29 cellular contexts compared by ENCODE assay signal in genomic region chr5:179222246-179223017, GRCh38.
"Had no signal": no experiment of that assay in that cellular context is flagged by ENCODE, and none has a peak within 500 bp of the region (broad histone marks: within the 10 kb centered on the region; RNA-seq: fewer than 3 reads in every experiment).

No MANE protein-coding gene starts in this region.

- H3K27ac ChIP-seq: body of pancreas, cardiac muscle cell, testis, uterus, WERI-Rb-1 had no signal

- H3K4me1 Mint-ChIP-seq: activated naive CD4-positive, alpha-beta T cell treated with anti-CD3 and anti-CD28 coated beads, Interleukin-2, amount 50 U/mL, for 24 hours; stimulated activated naive B cell treated with anti-CD40 and anti-IgM and Interleukin-4, amounts not matched to agents 10 μg/mL and 1 μg/mL and 100 μg/mL, for 72 hours had no signal

- H3K4me3 Mint-ChIP-seq: activated naive CD4-positive, alpha-beta T cell treated with anti-CD3 and anti-CD28 coated beads, Interleukin-2, amount 50 U/mL, for 24 hours; nephron progenitor cell; stimulated activated naive B cell treated with anti-CD40 and anti-IgM and Interleukin-4, amounts not matched to agents 10 μg/mL and 1 μg/mL and 100 μg/mL, for 72 hours had no signal

- DNase-seq: activated CD4-positive, alpha-beta T cell treated with anti-CD3 and anti-CD28 coated beads for 1 hour; activated CD4-positive, alpha-beta T cell treated with anti-CD3 and anti-CD28 coated beads, Interleukin-2, amount 50 U/mL, for 1 hour; activated CD8-positive, alpha-beta memory T cell treated with anti-CD3 and anti-CD28 coated beads for 24 hours; activated T-cell treated with anti-CD3 and anti-CD28 coated beads, Interleukin-2, amount 50 U/mL, for 48 hours; anterior cingulate cortex; body of pancreas; dermis blood vessel endothelial cell; effector CD8-positive, alpha-beta T cell; foreskin melanocyte; hippocampal formation; kidney glomerular epithelial cell; mesendoderm; nephron progenitor cell; occipital lobe; stimulated activated CD4-positive, alpha-beta T cell treated with anti-CD3 and anti-CD28 coated beads, Interleukin-2, amount 100 ng/mL, for 48 hours; stimulated activated CD8-positive, alpha-beta memory T cell treated with anti-CD3 and anti-CD28 coated beads, Interleukin-4, amount 100 ng/mL, for 48 hours; stimulated activated naive B cell treated with anti-CD40 and anti-IgM and Interleukin-4, amounts not matched to agents 10 μg/mL and 1 μg/mL and 100 μg/mL, for 72 hours; T-helper 2 cell; testis; trophoblast cell; uterus; WERI-Rb-1 had no signal

- H3K27ac Mint-ChIP-seq: activated naive CD4-positive, alpha-beta T cell treated with anti-CD3 and anti-CD28 coated beads, Interleukin-2, amount 50 U/mL, for 24 hours; stimulated activated naive B cell treated with anti-CD40 and anti-IgM and Interleukin-4, amounts not matched to agents 10 μg/mL and 1 μg/mL and 100 μg/mL, for 72 hours had no signal

- H3K4me1 ChIP-seq: body of pancreas had no signal

- ATAC-seq: body of pancreas; esophagus mucosa; mucosa of descending colon; sciatic nerve; stimulated activated naive B cell treated with anti-CD40 and anti-IgM and Interleukin-4, amounts not matched to agents 10 μg/mL and 1 μg/mL and 100 μg/mL, for 72 hours had no signal

- H3K4me2 ChIP-seq: smooth muscle cell had no signal

- H3K9me3 ChIP-seq: testis, uterus had no signal

- H3K27me3 ChIP-seq: body of pancreas, cardiac muscle cell, testis, uterus had no signal

- FAIRE-seq: endothelial cell of umbilical vein had no signal

- H3K9me3 Mint-ChIP-seq: activated naive CD4-positive, alpha-beta T cell treated with anti-CD3 and anti-CD28 coated beads, Interleukin-2, amount 50 U/mL, for 24 hours had no signal

- H3K36me3 ChIP-seq: cardiac muscle cell, uterus, WERI-Rb-1 had no signal

- H3K27me3 Mint-ChIP-seq: activated naive CD4-positive, alpha-beta T cell treated with anti-CD3 and anti-CD28 coated beads, Interleukin-2, amount 50 U/mL, for 24 hours had no signal

- H3K4me3 ChIP-seq: body of pancreas, cardiac muscle cell, mucosa of descending colon, smooth muscle cell, testis, uterus had no signal
